ENCODE assay signal across 25 cellular contexts in the genomic region with DNA sequence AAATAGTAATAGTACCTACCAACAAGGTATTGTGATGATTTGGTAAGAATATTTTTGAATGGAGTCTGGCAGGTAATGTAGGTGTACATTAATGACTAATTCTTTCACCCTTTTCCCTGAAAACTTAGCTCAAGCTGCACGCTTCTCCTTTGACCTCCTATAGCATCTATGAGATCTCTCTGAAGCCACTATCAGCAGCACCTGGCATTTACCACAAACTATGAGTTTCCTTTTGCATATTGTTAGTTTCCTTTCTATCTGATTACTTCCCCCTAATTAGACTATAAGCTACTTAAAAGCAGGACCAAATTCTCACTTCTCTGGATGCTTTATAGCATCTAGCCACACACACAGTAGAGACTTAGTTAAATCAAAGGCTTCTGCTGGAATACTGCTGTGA. TPM values are rescaled to one million over a fixed set of nuclear protein-coding genes. Genes with fewer than 3 reads are reported as not detected.
A peak's percentile ranks its signal among the peaks of the same experiment; 100 is the strongest.
DNase-seq lines count a peak whose midpoint lies in the region; ATAC-seq and TF ChIP-seq lines count a peak whose summit lies in the region.
"Had no signal": no experiment of that assay in that cellular context is flagged by ENCODE, and none has a peak within 500 bp of the region (broad histone marks: within the 10 kb centered on the region; RNA-seq: fewer than 3 reads in every experiment).

No MANE protein-coding gene starts in this region.

- in situ Hi-C loops in GM13977 (cut with MboI; ENCODE audit: low pct_unique_long_range_greater_than_20kb, low sequenced_read_pairs, unreplicated experiment) = no loop called here

- no peaks in the 10 kb centered on the region for H3K36me3 ChIP-seq in Loucy (ENCODE audit: insufficient read depth, low read length)
- H3K36me3 ChIP-seq: BE2C had no signal

- H3K79me2 ChIP-seq in Loucy (ENCODE audit: insufficient read depth, low read length) = no peaks in the 10 kb centered on the region

- DNase-seq in GM13977 (ENCODE audit: low spot score) (peak; percentile 8), germinal center (ENCODE audit: low spot score) (peak; percentile 10), ureter (ENCODE audit: low spot score) (no peak), RKO (ENCODE audit: low spot score) (no peak)
- no peak for DNase-seq in activated T-helper 2 cell treated with anti-CD3 and anti-CD28 coated beads, Interferon-gamma antibody, Interleukin-2, Interleukin-4, amounts not matched to agents 10 μg/mL and 5 μg/mL and 100 μg/mL, durations not matched to agents 14 hours and 24 hours and 36 hours (ENCODE audit: low spot score)
- DNase-seq: 8988T; ACHN; AML-193; BE2C; C1 segment of cervical spinal cord; Calu3; CD4-positive, alpha-beta memory T cell; COR-L47; DMS53; DMS79 treated with DMSO at 0.1 percent for 48 hours; GF-D8; H9 had no signal

- H3K27ac Mint-ChIP-seq in activated T-helper 2 cell treated with anti-CD3 and anti-CD28 coated beads, Interferon-gamma antibody, Interleukin-2, Interleukin-4, amounts not matched to agents 10 μg/mL and 5 μg/mL and 100 μg/mL, durations not matched to agents 14 hours and 24 hours and 36 hours = no peak overlapping the region
- H3K27ac Mint-ChIP-seq: CD4-positive, alpha-beta memory T cell; GM23338; H9 had no signal

- peak overlapping the region; percentile 3 for H3K4me2 ChIP-seq in Loucy (ENCODE audit: low read depth, low read length, poor library complexity, severe bottlenecking)
- H3K4me2 ChIP-seq: A549, GM23338 had no signal

- peak; percentile 51 for ATAC-seq in GM18858 (IDR thresholded peaks at IDR 0.05; ENCODE audit: unreplicated experiment)
- no peak for ATAC-seq in GM18870 (IDR thresholded peaks at IDR 0.05; ENCODE audit: unreplicated experiment)
- ATAC-seq: A549, GM23338, HCT116 had no signal

- H3K9me3 ChIP-seq in Loucy (ENCODE audit: insufficient read depth, low read depth, low read length) = no peaks in the 10 kb centered on the region
- H3K9me3 ChIP-seq: A549, BE2C had no signal

- H3K27me3 Mint-ChIP-seq in activated T-helper 2 cell treated with anti-CD3 and anti-CD28 coated beads, Interferon-gamma antibody, Interleukin-2, Interleukin-4, amounts not matched to agents 10 μg/mL and 5 μg/mL and 100 μg/mL, durations not matched to agents 14 hours and 24 hours and 36 hours (ENCODE audit: low read depth) = peaks cover 13% of the 10 kb centered on the region

- no peaks in the 10 kb centered on the region for H3F3A ChIP-seq in Loucy (ENCODE audit: low read depth)

- TF ChIP-seq CTCF in GM13977 (IDR thresholded peaks at IDR 0.05; ENCODE audit: extremely low read depth, insufficient read depth, missing control alignments) (no peak), Loucy (conservative IDR thresholded peaks at IDR 0.05; ENCODE audit: low read length) (no peak)

- no peaks in the 10 kb centered on the region for H3K9me3 Mint-ChIP-seq in activated T-helper 2 cell treated with anti-CD3 and anti-CD28 coated beads, Interferon-gamma antibody, Interleukin-2, Interleukin-4, amounts not matched to agents 10 μg/mL and 5 μg/mL and 100 μg/mL, durations not matched to agents 14 hours and 24 hours and 36 hours
- H3K9me3 Mint-ChIP-seq: CD4-positive, alpha-beta memory T cell; GM23338; H9 had no signal

- intact Hi-C loops in activated T-helper 2 cell treated with anti-CD3 and anti-CD28 coated beads, Interferon-gamma antibody, Interleukin-2, Interleukin-4, amounts not matched to agents 10 μg/mL and 5 μg/mL and 100 μg/mL, durations not matched to agents 14 hours and 24 hours and 36 hours (cut with micrococcal nuclease) = no loop called here

- H3K36me3 Mint-ChIP-seq in activated T-helper 2 cell treated with anti-CD3 and anti-CD28 coated beads, Interferon-gamma antibody, Interleukin-2, Interleukin-4, amounts not matched to agents 10 μg/mL and 5 μg/mL and 100 μg/mL, durations not matched to agents 14 hours and 24 hours and 36 hours (ENCODE audit: low read depth) = no peaks in the 10 kb centered on the region
- H3K36me3 Mint-ChIP-seq: CD4-positive, alpha-beta memory T cell had no signal

- H3K4me1 ChIP-seq in Loucy (ENCODE audit: insufficient read depth, low read length, poor library complexity, severe bottlenecking) = peaks cover 35% of the 10 kb centered on the region
- H3K4me1 ChIP-seq: A549, BE2C had no signal

- H3K27me3 ChIP-seq in Loucy (ENCODE audit: insufficient read depth, low read length, poor library complexity, severe bottlenecking) = no peaks in the 10 kb centered on the region

- H3K4me3 Mint-ChIP-seq in activated T-helper 2 cell treated with anti-CD3 and anti-CD28 coated beads, Interferon-gamma antibody, Interleukin-2, Interleukin-4, amounts not matched to agents 10 μg/mL and 5 μg/mL and 100 μg/mL, durations not matched to agents 14 hours and 24 hours and 36 hours (ENCODE audit: low read depth) = no peak overlapping the region
- H3K4me3 Mint-ChIP-seq: CD4-positive, alpha-beta memory T cell; GM23338; H9 had no signal

- H2AFZ ChIP-seq in Loucy (ENCODE audit: low read length) = no peak overlapping the region
- H2AFZ ChIP-seq: GM23338 had no signal

- H3K4me3 ChIP-seq in Loucy (ENCODE audit: low read length, poor library complexity, severe bottlenecking) = no peak overlapping the region
- H3K4me3 ChIP-seq: A549, GM23338 had no signal

- H4K20me1 ChIP-seq in Loucy (ENCODE audit: insufficient read depth, low read length, poor library complexity, severe bottlenecking) = no peaks in the 10 kb centered on the region

- no peaks in the 10 kb centered on the region for H3K9me2 ChIP-seq in Loucy (replicated peaks; ENCODE audit: low read depth, low read length)

- no peaks in the 10 kb centered on the region for H3K4me1 Mint-ChIP-seq in activated T-helper 2 cell treated with anti-CD3 and anti-CD28 coated beads, Interferon-gamma antibody, Interleukin-2, Interleukin-4, amounts not matched to agents 10 μg/mL and 5 μg/mL and 100 μg/mL, durations not matched to agents 14 hours and 24 hours and 36 hours (ENCODE audit: low read depth)
- H3K4me1 Mint-ChIP-seq: CD4-positive, alpha-beta memory T cell had no signal

- H3K9ac ChIP-seq in Loucy (ENCODE audit: low read depth, low read length, poor library complexity, severe bottlenecking) = no peak overlapping the region

RNA-seq across cellular contexts. Expression of a gene that starts 48.1 kb away (rescaled TPM):
- total RNA-seq in ureter = 0.57 TPM
- total RNA-seq in activated T-helper 2 cell treated with anti-CD3 and anti-CD28 coated beads, Interferon-gamma antibody, Interleukin-2, Interleukin-4, amounts not matched to agents 10 μg/mL and 5 μg/mL and 100 μg/mL, durations not matched to agents 14 hours and 24 hours and 36 hours = 0.32 and 0.37 TPM in 2 replicates
- total RNA-seq: Calu3; CD4-positive, alpha-beta memory T cell; G401; H4 had no signal

Comparison
In these comparisons a context has a peak if more than half of its experiments do, and no peak if none do; other contexts are left out.
1. DNase-seq: peak in GM13977 (single experiment) and germinal center (single experiment); none in ureter (single experiment), RKO (single experiment) and activated T-helper 2 cell treated with anti-CD3 and anti-CD28 coated beads, Interferon-gamma antibody, Interleukin-2, Interleukin-4, amounts not matched to agents 10 μg/mL and 5 μg/mL and 100 μg/mL, durations not matched to agents 14 hours and 24 hours and 36 hours (single experiment).